17 cellular contexts compared by ENCODE assay signal in genomic region chr6:113560376-113560775, GRCh38.
"Had no signal": no experiment of that assay in that cellular context is flagged by ENCODE, and none has a peak within 500 bp of the region (broad histone marks: within the 10 kb centered on the region; RNA-seq: fewer than 3 reads in every experiment).

No MANE protein-coding gene starts in this region.

- DNase-seq: activated CD4-positive, alpha-beta T cell treated with anti-CD3 and anti-CD28 coated beads, Interleukin-2, amount 50 U/mL, for 1 hour; activated CD8-positive, alpha-beta memory T cell treated with anti-CD3 and anti-CD28 coated beads for 24 hours; activated gamma-delta T cell treated with Interleukin-2 at 50 U/mL for 16 hours; body of pancreas; cortex of kidney; effector CD4-positive, alpha-beta T cell; heart left ventricle; immature natural killer cell; naive B cell; stimulated activated CD4-positive, alpha-beta T cell treated with anti-CD3 and anti-CD28 coated beads, Interleukin-15, amount 100 ng/mL, for 24 hours; stimulated activated CD4-positive, alpha-beta T cell treated with anti-CD3 and anti-CD28 coated beads, Interleukin-4, amount 100 ng/mL, for 1 hour; stimulated activated naive CD4-positive, alpha-beta T cell; substantia nigra; T-helper 9 cell; uterus had no signal

- H3K9me3 ChIP-seq: body of pancreas, heart left ventricle, tibial nerve, uterus had no signal

- H3K27ac ChIP-seq: body of pancreas, heart left ventricle, tibial nerve, uterus had no signal

- H3K27me3 ChIP-seq: body of pancreas, heart left ventricle, tibial nerve, uterus had no signal

- H3K36me3 ChIP-seq: heart left ventricle, tibial nerve, uterus had no signal

- H3K4me3 ChIP-seq: body of pancreas, heart left ventricle, tibial nerve, uterus had no signal

- ATAC-seq: activated CD4-positive, CD25-positive, alpha-beta regulatory T cell treated with anti-CD3 and anti-CD28 coated beads, Interleukin-2, amount 50 U/mL, for 24 hours; body of pancreas; heart left ventricle had no signal
